ENCODE assay signal across 8 cellular contexts in genomic region chr2:240851078-240851861, GRCh38. TPM values are rescaled to one million over a fixed set of nuclear protein-coding genes. Genes with fewer than 3 reads are reported as not detected.
DNase-seq lines count a peak whose midpoint lies in the region; ATAC-seq and TF ChIP-seq lines count a peak whose summit lies in the region.

No MANE protein-coding gene starts in this region.

- peak; percentile 56 for DNase-seq in DMS153 (lab: John Stamatoyannopoulos, UW)
- peak; percentile 39 for DNase-seq in HS-5 (ENCODE audit: low read depth)
- DNase-seq in NOMO-1 treated with dmso at 0.1 percent for 144 hours (lab: John Stamatoyannopoulos, UW; ENCODE audit: unreplicated experiment) = peak; percentile 53
- DNase-seq in activated CD8-positive, alpha-beta memory T cell treated with anti-CD3 and anti-CD28 coated beads for 48 hours (ENCODE audit: low read depth in 2 of 3, low spot score in 2 of 3) = peak; percentile 47 to 87 (median 83)
- peak; percentile 93 for DNase-seq in endothelial cell (ENCODE audit: low spot score)
- DNase-seq in mesothelial cell of epicardium (ENCODE audit: low spot score in 2 of 2, unreplicated experiment in 2 of 2) = peak; percentile 66 to 91
- DNase-seq in stimulated activated CD8-positive, alpha-beta memory T cell treated with anti-CD3 and anti-CD28 coated beads, Interleukin-2, amount 100 ng/mL, for 1 hour (ENCODE audit: low read depth in 2 of 2) = peak; percentile 64 to 66

- H3K27ac Mint-ChIP-seq in endothelial cell (ENCODE audit: unreplicated experiment) = no peak overlapping the region
- H3K27ac Mint-ChIP-seq in mesothelial cell of epicardium = no peak overlapping the region

- H3K36me3 Mint-ChIP-seq in endothelial cell (ENCODE audit: low read depth, unreplicated experiment) (peaks cover 11% of the 10 kb centered on the region), mesothelial cell of epicardium (no peaks in the 10 kb centered on the region)

- H3K4me1 Mint-ChIP-seq in endothelial cell (ENCODE audit: unreplicated experiment) = no peaks in the 10 kb centered on the region
- H3K4me1 Mint-ChIP-seq in mesothelial cell of epicardium = no peaks in the 10 kb centered on the region

- no peak overlapping the region for H3K4me3 Mint-ChIP-seq in endothelial cell (ENCODE audit: unreplicated experiment)
- no peak overlapping the region for H3K4me3 Mint-ChIP-seq in mesothelial cell of epicardium

- peak; percentile 91 for TF ChIP-seq CTCF in endothelial cell (IDR thresholded peaks at IDR 0.05; ENCODE audit: unreplicated experiment)
- TF ChIP-seq CTCF in mesothelial cell of epicardium (IDR thresholded peaks at IDR 0.05; ENCODE audit: unreplicated experiment) = peak; percentile 95

- peaks cover 5% of the 10 kb centered on the region for H3K9me3 Mint-ChIP-seq in endothelial cell (ENCODE audit: unreplicated experiment)
- H3K9me3 Mint-ChIP-seq in mesothelial cell of epicardium = peaks cover 9% of the 10 kb centered on the region

- H3K27me3 Mint-ChIP-seq in endothelial cell (ENCODE audit: unreplicated experiment) (peaks cover 16% of the 10 kb centered on the region), mesothelial cell of epicardium (ENCODE audit: low read depth) (peaks cover 12% of the 10 kb centered on the region)

- ATAC-seq in GM19455 (IDR thresholded peaks at IDR 0.05; ENCODE audit: unreplicated experiment) = no peak

RNA-seq across cellular contexts. Expression of gene AGXT, which starts 17.4 kb away (rescaled TPM):
- total RNA-seq in endothelial cell (ENCODE audit: unreplicated experiment) (not detected), mesothelial cell of epicardium (not detected in 3 replicates)

RNA-seq across cellular contexts. Expression of gene KIF1A, which starts 31.3 kb away (rescaled TPM):
- total RNA-seq in endothelial cell (ENCODE audit: unreplicated experiment) (52.2 TPM), mesothelial cell of epicardium (46.2 to 49.5 TPM (median 48.9 TPM) in 3 replicates)

RNA-seq across cellular contexts. Expression of gene MAB21L4, which starts 44.7 kb away (rescaled TPM):
- not detected for total RNA-seq in endothelial cell (ENCODE audit: unreplicated experiment)
- 2.0 to 3.2 TPM (median 2.4 TPM) in 3 replicates for total RNA-seq in mesothelial cell of epicardium

RNA-seq across cellular contexts. Expression of gene CROCC2, which starts 54.9 kb away (rescaled TPM):
- total RNA-seq in endothelial cell (ENCODE audit: unreplicated experiment) (not detected), mesothelial cell of epicardium (0.16 to 0.32 TPM (median 0.16 TPM) in 3 replicates)

Comparison
In these comparisons a context has a peak if more than half of its experiments do, and no peak if none do; other contexts are left out.
1. DNase-seq: peak in every context shown above with its lines; median percentile 93 in endothelial cell; 83 in activated CD8-positive, alpha-beta memory T cell treated with anti-CD3 and anti-CD28 coated beads for 48 hours; 78 in mesothelial cell of epicardium; 65 in stimulated activated CD8-positive, alpha-beta memory T cell treated with anti-CD3 and anti-CD28 coated beads, Interleukin-2, amount 100 ng/mL, for 1 hour; 56 in DMS153; 53 in NOMO-1 treated with dmso at 0.1 percent for 144 hours; 39 in HS-5.